Comparison of ENCODE assay signal across 8 cellular contexts in genomic region chr11:11155962-11156815, GRCh38.
DNase-seq lines count a peak whose midpoint lies in the region; ATAC-seq and TF ChIP-seq lines count a peak whose summit lies in the region.

No MANE protein-coding gene starts in this region.

- no peaks in the 10 kb centered on the region for H3K79me2 ChIP-seq in Karpas-422 (ENCODE audit: low read length)

- H3K9ac ChIP-seq in Karpas-422 (ENCODE audit: low read length) = peak overlapping the region; percentile 64

- POLR2A ChIA-PET in Caco-2 (lab: Charles Lee) = interaction anchor here (1.2 kb wide), 1 partner anchor 8 kb away, joined by 5 read pairs; no protein-coding TSS in a partner anchor

- no peak overlapping the region for H3K4me3 Mint-ChIP-seq in Caco-2 (ENCODE audit: unreplicated experiment)

- H3K27ac Mint-ChIP-seq in Caco-2 (ENCODE audit: unreplicated experiment) = no peak overlapping the region

- H3K4me1 Mint-ChIP-seq in Caco-2 (ENCODE audit: low read depth, unreplicated experiment) = no peaks in the 10 kb centered on the region

- H3K9me3 ChIP-seq in Caco-2 (no peaks in the 10 kb centered on the region; the same call in 1 of the 2 replicates), Karpas-422 (ENCODE audit: low read length) (no peaks in the 10 kb centered on the region), upper lobe of right lung (no peaks in the 10 kb centered on the region)

- no TSS peak for BruUV-seq in Caco-2 (replicated peaks; lab: Mats Ljungman, UMichigan)

- no peaks in the 10 kb centered on the region for H3K27me3 Mint-ChIP-seq in Caco-2 (ENCODE audit: insufficient read depth, unreplicated experiment)

- no peaks in the 10 kb centered on the region for H3K9me3 Mint-ChIP-seq in Caco-2 (ENCODE audit: unreplicated experiment)

- ATAC-seq in upper lobe of right lung = peak; percentile 42

- no peaks in the 10 kb centered on the region for H4K20me1 ChIP-seq in Karpas-422 (ENCODE audit: insufficient read depth, low read depth, low read length)

- peak overlapping the region; percentile 82 for H3K4me2 ChIP-seq in Karpas-422 (ENCODE audit: low read depth, low read length, poor library complexity, severe bottlenecking)

- TF ChIP-seq CTCF in Caco-2 (IDR thresholded peaks at IDR 0.05; ENCODE audit: insufficient read depth in 1 of 2, low read depth in 1 of 2, low read length in 1 of 2, severe bottlenecking in 1 of 2, unreplicated experiment in 1 of 2) (peak; percentile 50 to 70), upper lobe of right lung (IDR thresholded peaks at IDR 0.05) (peak; percentile 46)

- CTCF ChIA-PET in Caco-2 (lab: Charles Lee) = interaction anchor here (1.2 to 2.2 kb wide), 5 partner anchors 8 to 222 kb away, joined by 4 to 14 read pairs (median 5); no protein-coding TSS in a partner anchor

- H3K27me3 ChIP-seq in Caco-2 (replicated peaks; ENCODE audit: control insufficient read depth, insufficient read depth, low read length) (0 out of 2 replicates have a peak, but pooled peaks cover under 1% of the 10 kb centered on the region), Karpas-422 (ENCODE audit: low read length) (no peaks in the 10 kb centered on the region), upper lobe of right lung (no peaks in the 10 kb centered on the region)

- H3K36me3 Mint-ChIP-seq in Caco-2 (ENCODE audit: insufficient read depth, unreplicated experiment) = no peaks in the 10 kb centered on the region

- H3K36me3 ChIP-seq in Caco-2 (ENCODE audit: control insufficient read depth, insufficient read depth, low read length) (no peaks in the 10 kb centered on the region), Karpas-422 (ENCODE audit: insufficient read depth, low read length) (no peaks in the 10 kb centered on the region), upper lobe of right lung (no peaks in the 10 kb centered on the region)

- H3K27ac ChIP-seq in Karpas-422 (ENCODE audit: low read length) = peak overlapping the region; percentile 42; the same call in 1 of the 2 replicates
- no peak overlapping the region for H3K27ac ChIP-seq in upper lobe of right lung

- peak; percentile 50 to 53 for DNase-seq in Caco-2
- peak; percentile 95 for DNase-seq in Karpas-422
- peak; percentile 66 to 74 for DNase-seq in activated T-cell treated with anti-CD3 and anti-CD28 coated beads, Interleukin-2, amount 50 U/mL, for 48 hours
- peak; percentile 93 for DNase-seq in iPS-NIHi7 (ENCODE audit: extremely low spot score)
- no peak for DNase-seq in upper lobe of right lung
- no peak for DNase-seq in AG08395 (ENCODE audit: low spot score)
- DNase-seq in epidermal melanocyte (ENCODE audit: insufficient read length, low spot score) = no peak
- DNase-seq in foreskin melanocyte = no peak

- H2AFZ ChIP-seq in Karpas-422 (ENCODE audit: low read length) = peak overlapping the region; percentile 89

- H3K4me1 ChIP-seq in Caco-2 (no peaks in the 10 kb centered on the region), Karpas-422 (ENCODE audit: low read length) (peaks cover 18% of the 10 kb centered on the region), upper lobe of right lung (no peaks in the 10 kb centered on the region)

- intact Hi-C loops in Caco-2 (cut with micrococcal nuclease; ENCODE audit: unreplicated experiment) (loop anchor here (2.0 to 5.0 kb wide), 2 partner anchors 224 to 631 kb away; no protein-coding TSS in a partner anchor), upper lobe of right lung (cut with DNase I) (no loop called here)

- no peak overlapping the region for H3K4me3 ChIP-seq in Caco-2 (ENCODE audit: low read depth, low read length)
- H3K4me3 ChIP-seq in Karpas-422 (ENCODE audit: low read length) = peak overlapping the region; percentile 68
- no peak overlapping the region for H3K4me3 ChIP-seq in upper lobe of right lung

- H3K9me2 ChIP-seq in Karpas-422 (replicated peaks; ENCODE audit: insufficient read depth, low read length) = no peaks in the 10 kb centered on the region

Comparison
In these comparisons a context has a peak if more than half of its experiments do, and no peak if none do; other contexts are left out.
1. DNase-seq: peak in Caco-2 (2 of 2), Karpas-422 (single experiment), activated T-cell treated with anti-CD3 and anti-CD28 coated beads, Interleukin-2, amount 50 U/mL, for 48 hours (2 of 2) and iPS-NIHi7 (single experiment); none in upper lobe of right lung (single experiment), AG08395 (single experiment), epidermal melanocyte (single experiment) and foreskin melanocyte (single experiment).